ENCODE assay signal across 32 cellular contexts in the genomic region with DNA sequence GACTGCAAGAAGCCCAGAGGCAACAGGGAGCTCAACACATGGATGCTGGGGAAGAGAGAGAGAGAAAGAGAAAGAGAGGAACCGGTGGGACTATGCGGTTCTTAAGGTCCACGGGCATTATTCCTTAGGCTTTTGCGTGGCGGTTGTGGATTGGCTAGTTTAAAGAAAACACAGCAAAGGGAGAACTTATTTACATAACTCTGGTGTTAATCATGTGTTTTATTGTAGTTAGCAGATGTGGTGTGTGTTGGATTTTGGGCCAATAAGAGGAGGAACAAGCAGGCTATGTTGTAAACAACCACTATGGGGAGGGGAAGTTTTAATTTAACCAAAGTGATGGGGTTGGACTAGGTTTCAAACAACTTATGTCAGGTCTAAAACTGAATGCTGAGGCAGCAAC.
"Had no signal": no experiment of that assay in that cellular context is flagged by ENCODE, and none has a peak within 500 bp of the region (broad histone marks: within the 10 kb centered on the region; RNA-seq: fewer than 3 reads in every experiment).

No MANE protein-coding gene starts in this region.

- H3K9me3 Mint-ChIP-seq: activated CD4-positive, alpha-beta T cell treated with anti-CD3 and anti-CD28 coated beads, Interleukin-2, amount 10 ng/mL, durations not matched to agents 7 days and 5 days had no signal

- H3K27me3 Mint-ChIP-seq: activated CD4-positive, alpha-beta memory T cell treated with anti-CD3 and anti-CD28 coated beads, Interleukin-2, amount 10 ng/mL, durations not matched to agents 7 days and 5 days; activated CD4-positive, alpha-beta T cell treated with anti-CD3 and anti-CD28 coated beads, Interleukin-2, amount 10 ng/mL, durations not matched to agents 7 days and 5 days; activated naive CD4-positive, alpha-beta T cell treated with anti-CD3 and anti-CD28 coated beads, Interleukin-2, amount 10 ng/mL, durations not matched to agents 7 days and 5 days; activated T-cell treated with anti-CD3 and anti-CD28 coated beads, Interleukin-2, amount 50 U/mL, for 24 hours; dendritic cell treated with granulocyte-macrophage colony-stimulating factor and Interleukin-4, amounts not matched to agents 40 ng/mL and 50 ng/mL, for 4 days had no signal

- H3K36me3 ChIP-seq: ascending aorta, cardiac muscle cell, esophagus muscularis mucosa, gastroesophageal sphincter, heart right ventricle had no signal

- H3K4me1 Mint-ChIP-seq: activated CD4-positive, alpha-beta memory T cell treated with anti-CD3 and anti-CD28 coated beads, Interleukin-2, amount 10 ng/mL, durations not matched to agents 7 days and 5 days; activated CD4-positive, alpha-beta T cell treated with anti-CD3 and anti-CD28 coated beads, Interleukin-2, amount 10 ng/mL, durations not matched to agents 7 days and 5 days; activated naive CD4-positive, alpha-beta T cell treated with anti-CD3 and anti-CD28 coated beads, Interleukin-2, amount 10 ng/mL, durations not matched to agents 7 days and 5 days; activated naive CD8-positive, alpha-beta T cell treated with anti-CD3 and anti-CD28 coated beads, Interleukin-2, amount 10 ng/mL, durations not matched to agents 7 days and 5 days; endodermal cell; WTC11 had no signal

- H3K27ac ChIP-seq: ascending aorta, breast epithelium, cardiac muscle cell, coronary artery, dorsolateral prefrontal cortex, esophagus muscularis mucosa, gastroesophageal sphincter, heart right ventricle, VCaP had no signal

- H3K27me3 ChIP-seq: ascending aorta, breast epithelium, cardiac muscle cell, dorsolateral prefrontal cortex, esophagus muscularis mucosa, gastroesophageal sphincter, heart right ventricle had no signal

- H3K36me3 Mint-ChIP-seq: activated naive CD4-positive, alpha-beta T cell treated with anti-CD3 and anti-CD28 coated beads, Interleukin-2, amount 10 ng/mL, durations not matched to agents 7 days and 5 days; activated naive CD8-positive, alpha-beta T cell treated with anti-CD3 and anti-CD28 coated beads, Interleukin-2, amount 10 ng/mL, durations not matched to agents 7 days and 5 days; brain; WTC11 had no signal

- H3K4me1 ChIP-seq: ascending aorta, breast epithelium, esophagus muscularis mucosa, gastroesophageal sphincter, heart right ventricle had no signal

- H3K9me3 ChIP-seq: ascending aorta, breast epithelium, esophagus muscularis mucosa had no signal

- H3K4me3 Mint-ChIP-seq: activated CD4-positive, alpha-beta memory T cell treated with anti-CD3 and anti-CD28 coated beads, Interleukin-2, amount 10 ng/mL, durations not matched to agents 7 days and 5 days; activated CD4-positive, alpha-beta T cell treated with anti-CD3 and anti-CD28 coated beads, Interleukin-2, amount 10 ng/mL, durations not matched to agents 7 days and 5 days; activated naive CD4-positive, alpha-beta T cell treated with anti-CD3 and anti-CD28 coated beads, Interleukin-2, amount 10 ng/mL, durations not matched to agents 7 days and 5 days; activated naive CD8-positive, alpha-beta T cell treated with anti-CD3 and anti-CD28 coated beads, Interleukin-2, amount 10 ng/mL, durations not matched to agents 7 days and 5 days; activated T-cell treated with anti-CD3 and anti-CD28 coated beads, Interleukin-2, amount 50 U/mL, for 24 hours; activated T-cell treated with anti-CD3 and anti-CD28 coated beads, Interleukin-2, amount 50 U/mL, for 72 hours; brain; dendritic cell treated with granulocyte-macrophage colony-stimulating factor and Interleukin-4, amounts not matched to agents 40 ng/mL and 50 ng/mL, for 4 days; endodermal cell; WTC11 had no signal

- H3K27ac Mint-ChIP-seq: activated CD4-positive, alpha-beta memory T cell treated with anti-CD3 and anti-CD28 coated beads, Interleukin-2, amount 10 ng/mL, durations not matched to agents 7 days and 5 days; activated CD4-positive, alpha-beta T cell treated with anti-CD3 and anti-CD28 coated beads, Interleukin-2, amount 10 ng/mL, durations not matched to agents 7 days and 5 days; activated naive CD4-positive, alpha-beta T cell treated with anti-CD3 and anti-CD28 coated beads, Interleukin-2, amount 10 ng/mL, durations not matched to agents 7 days and 5 days; activated naive CD4-positive, alpha-beta T cell treated with anti-CD3 and anti-CD28 coated beads, Interleukin-2, amount 50 U/mL, for 72 hours; activated naive CD8-positive, alpha-beta T cell treated with anti-CD3 and anti-CD28 coated beads, Interleukin-2, amount 10 ng/mL, durations not matched to agents 7 days and 5 days; activated T-cell treated with anti-CD3 and anti-CD28 coated beads, Interleukin-2, amount 50 U/mL, for 24 hours; activated T-cell treated with anti-CD3 and anti-CD28 coated beads, Interleukin-2, amount 50 U/mL, for 72 hours; brain; dendritic cell treated with granulocyte-macrophage colony-stimulating factor and Interleukin-4, amounts not matched to agents 40 ng/mL and 50 ng/mL, for 4 days; endodermal cell; WTC11 had no signal

- ATAC-seq: activated naive CD4-positive, alpha-beta T cell treated with anti-CD3 and anti-CD28 coated beads, Interleukin-2, amount 50 U/mL, for 72 hours; activated T-cell treated with anti-CD3 and anti-CD28 coated beads, Interleukin-2, amount 50 U/mL, for 72 hours; gastroesophageal sphincter; heart right ventricle; WTC11 had no signal

- DNase-seq: activated CD4-positive, alpha-beta memory T cell treated with anti-CD3 and anti-CD28 coated beads, Interleukin-2, amount 10 ng/mL, durations not matched to agents 7 days and 5 days; activated CD4-positive, alpha-beta T cell treated with anti-CD3 and anti-CD28 coated beads for 1 hour; activated CD4-positive, alpha-beta T cell treated with anti-CD3 and anti-CD28 coated beads for 4 hours; activated CD4-positive, alpha-beta T cell treated with anti-CD3 and anti-CD28 coated beads, Interleukin-2, amount 10 ng/mL, durations not matched to agents 7 days and 5 days; activated CD4-positive, alpha-beta T cell treated with anti-CD3 and anti-CD28 coated beads, Interleukin-2, amount 50 U/mL, for 4 hours; activated CD8-positive, alpha-beta memory T cell treated with anti-CD3 and anti-CD28 coated beads, Interleukin-2, amount 50 U/mL, for 48 hours; activated gamma-delta T cell; activated naive CD4-positive, alpha-beta T cell; activated naive CD4-positive, alpha-beta T cell treated with anti-CD3 and anti-CD28 coated beads, Interleukin-2, amount 10 ng/mL, durations not matched to agents 7 days and 5 days; activated naive CD8-positive, alpha-beta T cell treated with anti-CD3 and anti-CD28 coated beads, Interleukin-2, amount 10 ng/mL, durations not matched to agents 7 days and 5 days; activated T-cell treated with anti-CD3 and anti-CD28 coated beads for 4 hours; activated T-cell treated with anti-CD3 and anti-CD28 coated beads, Interleukin-2, amount 50 U/mL, for 24 hours; activated T-cell treated with anti-CD3 and anti-CD28 coated beads, Interleukin-2, amount 50 U/mL, for 72 hours; central memory CD4-positive, alpha-beta T cell; dorsolateral prefrontal cortex; effector memory CD4-positive, alpha-beta T cell; endodermal cell; erythroblast; foreskin melanocyte; heart right ventricle; T-helper 2 cell had no signal

- H3K4me3 ChIP-seq: ascending aorta, breast epithelium, cardiac muscle cell, coronary artery, dorsolateral prefrontal cortex, esophagus muscularis mucosa, gastroesophageal sphincter, heart right ventricle had no signal
